ENCODE assay signal across 8 cellular contexts in the genomic region with DNA sequence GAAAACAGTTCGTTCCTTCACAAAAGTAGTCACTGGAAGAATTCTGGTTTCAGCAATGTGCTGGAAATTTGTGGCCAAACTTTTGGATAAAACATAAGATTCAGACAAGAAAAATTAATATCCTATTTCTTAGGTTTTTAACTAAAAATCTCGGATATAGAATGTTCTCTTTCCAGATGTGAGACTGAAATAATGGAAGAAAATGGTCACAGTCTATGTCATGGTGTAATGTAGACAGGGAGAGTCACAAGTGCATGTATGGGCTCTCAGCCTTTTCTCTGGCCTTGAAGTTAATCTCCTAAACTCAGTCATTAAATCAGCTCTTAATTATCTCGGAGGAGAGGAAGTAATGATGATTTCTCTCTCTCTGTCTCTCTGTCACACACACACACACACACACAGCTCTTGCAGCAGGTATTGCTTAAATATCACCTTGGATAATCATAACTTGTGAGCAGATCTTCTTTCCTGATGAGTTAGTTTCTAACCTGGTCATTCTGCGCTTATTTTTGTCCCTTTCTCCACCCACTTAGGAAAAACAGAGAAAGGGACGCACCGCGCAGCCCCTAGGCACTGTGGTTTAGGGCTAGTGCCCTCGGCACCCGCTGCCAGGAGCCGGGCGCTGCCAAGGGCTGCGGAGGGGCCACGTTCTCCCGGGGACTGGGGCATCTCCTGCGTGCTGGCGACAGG. TPM values are rescaled to one million over a fixed set of nuclear protein-coding genes. Genes with fewer than 3 reads are reported as not detected.
DNase-seq lines count a peak whose midpoint lies in the region; ATAC-seq and TF ChIP-seq lines count a peak whose summit lies in the region.

No MANE protein-coding gene starts in this region.

- H3K9me2 ChIP-seq in neural cell (ENCODE audit: insufficient read depth, low read length), result no peaks in the 10 kb centered on the region

- ATAC-seq in GM21786 (IDR thresholded peaks at IDR 0.05; ENCODE audit: unreplicated experiment) (peak; percentile 13), GM19467 (IDR thresholded peaks at IDR 0.05; ENCODE audit: unreplicated experiment) (no peak)

- H3K9ac ChIP-seq in neural cell (ENCODE audit: low read length), result no peak overlapping the region

- no peak overlapping the region for H3K4me2 ChIP-seq in neural cell (ENCODE audit: low read length)

- TF ChIP-seq POLR2A in Peyer's patch (IDR thresholded peaks at IDR 0.05), result no peak

- peaks cover 0 to 10% (median 0%) of the 10 kb centered on the region in 4 donors for H3K4me1 ChIP-seq in Peyer's patch

- peaks cover 11% of the 10 kb centered on the region for H3K79me2 ChIP-seq in neural cell (replicated peaks; ENCODE audit: insufficient read depth, low read length)

- no peaks in the 10 kb centered on the region for H4K20me1 ChIP-seq in neural cell (ENCODE audit: insufficient read depth)

- H3K9me3 ChIP-seq in Peyer's patch, result no peaks in the 10 kb centered on the region
- no peaks in the 10 kb centered on the region for H3K9me3 ChIP-seq in neural cell (ENCODE audit: low read length)

- no peak for DNase-seq in Peyer's patch
- DNase-seq in epithelial cell of proximal tubule (ENCODE audit: low read depth), result no peak
- DNase-seq in NCI-H1092 (lab: John Stamatoyannopoulos, UW), result no peak
- DNase-seq in COLO668 (lab: John Stamatoyannopoulos, UW; ENCODE audit: unreplicated experiment), result no peak
- DNase-seq in GM19238 (ENCODE audit: insufficient read length, low spot score), result no peak

- H3K27ac ChIP-seq in Peyer's patch, result peak overlapping the region; percentile 55 to 87 (median 70)
- H3K27ac ChIP-seq in neural cell (ENCODE audit: low read length), result no peak overlapping the region

- TF ChIP-seq CTCF in Peyer's patch (IDR thresholded peaks at IDR 0.05) (no peak), epithelial cell of proximal tubule (conservative IDR thresholded peaks at IDR 0.05; ENCODE audit: low read depth, low read length) (no peak), neural cell (IDR thresholded peaks at IDR 0.05; ENCODE audit: poor library complexity, severe bottlenecking) (no peak)

- TF ChIP-seq EP300 in neural cell (conservative IDR thresholded peaks at IDR 0.05; ENCODE audit: poor library complexity, severe bottlenecking), result no peak

- no peaks in the 10 kb centered on the region for H3K36me3 ChIP-seq in Peyer's patch
- H3K36me3 ChIP-seq in neural cell (ENCODE audit: insufficient read depth, low read length), result no peaks in the 10 kb centered on the region

- no peak overlapping the region for H2AFZ ChIP-seq in neural cell (ENCODE audit: low read depth, low read length)

- H3K27me3 ChIP-seq in Peyer's patch, result no peaks in the 10 kb centered on the region
- H3K27me3 ChIP-seq in neural cell (ENCODE audit: insufficient read depth, low read depth, low read length), result peaks cover 34% of the 10 kb centered on the region

- peak overlapping the region; percentile 46 to 78 (median 60) for H3K4me3 ChIP-seq in Peyer's patch
- H3K4me3 ChIP-seq in epithelial cell of proximal tubule (ENCODE audit: low read depth, low read length), result peak overlapping the region; percentile 84
- peak overlapping the region; percentile 76 for H3K4me3 ChIP-seq in neural cell (ENCODE audit: low read length)

- H3F3A ChIP-seq in neural cell (ENCODE audit: insufficient read depth, low read length, poor library complexity, severe bottlenecking), result peaks cover 6% of the 10 kb centered on the region

- no peak for TF ChIP-seq RAD21 in neural cell (conservative IDR thresholded peaks at IDR 0.05)

TF ChIP-seq in neural cell, 6 proteins besides CTCF, POLR2A, EP300 and RAD21:
- TF ChIP-seq TAF1 (IDR thresholded peaks at IDR 0.05; ENCODE audit: low read depth) (no peak), SMC3 (conservative IDR thresholded peaks at IDR 0.05; ENCODE audit: poor library complexity) (no peak), MXI1 (conservative IDR thresholded peaks at IDR 0.05; ENCODE audit: poor library complexity, severe bottlenecking) (no peak), POLR2AphosphoS5 (IDR thresholded peaks at IDR 0.05) (no peak)

RNA-seq across cellular contexts. Expression of a gene that starts 0.7 kb away (rescaled TPM):
- total RNA-seq in Peyer's patch, result 10 to 100 TPM in 3 of 4 donors, 1 to 10 TPM in 1; 5.0 to 22.5 (median 17.4) TPM
- 14.1 and 28.1 TPM in 2 replicates for total RNA-seq in epithelial cell of proximal tubule
- 0.20 and 0.34 TPM in 2 replicates for polyA plus RNA-seq in neural cell
- polyA minus RNA-seq in neural cell, result 0.24 and 0.46 TPM in 2 replicates
